In genomic region chr1:54377040-54377691, GRCh38 we compare ENCODE assay signal across 12 cellular contexts. TPM values are rescaled to one million over a fixed set of nuclear protein-coding genes. Genes with fewer than 3 reads are reported as not detected.
A peak's percentile ranks its signal among the peaks of the same experiment; 100 is the strongest.
DNase-seq lines count a peak whose midpoint lies in the region; ATAC-seq, FAIRE-seq and TF ChIP-seq lines count a peak whose summit lies in the region.
"Had no signal": no experiment of that assay in that cellular context is flagged by ENCODE, and none has a peak within 500 bp of the region (broad histone marks: within the 10 kb centered on the region; RNA-seq: fewer than 3 reads in every experiment).

No MANE protein-coding gene starts in this region.

- H4K20me1 ChIP-seq in DOHH2 (ENCODE audit: control insufficient read depth, insufficient read depth, low read depth, low read length) (no peaks in the 10 kb centered on the region), astrocyte (ENCODE audit: insufficient read depth, low read length) (peaks cover 90% of the 10 kb centered on the region)

- H3K9me3 ChIP-seq in DOHH2 (ENCODE audit: control insufficient read depth, insufficient read depth, low read length) (no peaks in the 10 kb centered on the region), astrocyte (ENCODE audit: insufficient read depth, low read depth, low read length) (no peaks in the 10 kb centered on the region), tibial artery (no peaks in the 10 kb centered on the region)
- H3K9me3 ChIP-seq in naive thymus-derived CD4-positive, alpha-beta T cell (ENCODE audit: control insufficient read depth in 2 of 3, low read length in 3 of 3), result no peaks in the 10 kb centered on the region

- H3K4me3 ChIP-seq in DOHH2 (ENCODE audit: low read length), result peak overlapping the region; percentile 72
- no peak overlapping the region for H3K4me3 ChIP-seq in astrocyte (ENCODE audit: insufficient read depth, low read depth, low read length)
- H3K4me3 ChIP-seq in naive thymus-derived CD4-positive, alpha-beta T cell (ENCODE audit: low read length), result no peak overlapping the region
- no peak overlapping the region for H3K4me3 ChIP-seq in tibial artery

- H3K27me3 Mint-ChIP-seq in astrocyte (ENCODE audit: low read depth, unreplicated experiment), result no peaks in the 10 kb centered on the region
- no peaks in the 10 kb centered on the region for H3K27me3 Mint-ChIP-seq in naive thymus-derived CD4-positive, alpha-beta T cell

- no peaks in the 10 kb centered on the region for H3K9me3 Mint-ChIP-seq in astrocyte (ENCODE audit: unreplicated experiment)
- H3K9me3 Mint-ChIP-seq in naive thymus-derived CD4-positive, alpha-beta T cell, result no peaks in the 10 kb centered on the region

- H3K36me3 ChIP-seq in DOHH2 (ENCODE audit: control insufficient read depth, low read length) (no peaks in the 10 kb centered on the region; the same call in 1 of the 2 replicates), astrocyte (ENCODE audit: insufficient read depth, low read length) (no peaks in the 10 kb centered on the region), tibial artery (peaks cover 0 to 16% (median 10%) of the 10 kb centered on the region in 3 donors)
- H3K36me3 ChIP-seq in naive thymus-derived CD4-positive, alpha-beta T cell (ENCODE audit: control insufficient read depth in 2 of 3, insufficient read depth in 3 of 3, low read length in 3 of 3), result peaks cover 0 to 14% (median 5%) of the 10 kb centered on the region in 3 experiments

- H3F3A ChIP-seq in DOHH2 (ENCODE audit: control insufficient read depth, insufficient read depth), result 0 out of 2 replicates have a peak, but pooled peaks cover 5% of the 10 kb centered on the region

- H3K4me3 Mint-ChIP-seq in astrocyte (ENCODE audit: unreplicated experiment), result peak overlapping the region; percentile 54
- peak overlapping the region in 9 of 10 donors; percentile 41 to 84 (median 57) for H3K4me3 Mint-ChIP-seq in naive thymus-derived CD4-positive, alpha-beta T cell

- no peak for FAIRE-seq in astrocyte (lab: Jason Lieb, UNC)
- FAIRE-seq: G401.6 had no signal

- no peak for TF ChIP-seq CTCF in DOHH2 (IDR thresholded peaks at IDR 0.05; ENCODE audit: low read depth, low read length, poor library complexity, severe bottlenecking)
- TF ChIP-seq CTCF in astrocyte (IDR thresholded peaks at IDR 0.05; ENCODE audit: insufficient read depth, low read depth, low read length), result no peak
- TF ChIP-seq CTCF in tibial artery (IDR thresholded peaks at IDR 0.05), result no peak

- peaks cover 74% of the 10 kb centered on the region for H3K4me1 ChIP-seq in DOHH2 (ENCODE audit: control insufficient read depth, low read length)
- peaks cover 11% of the 10 kb centered on the region for H3K4me1 ChIP-seq in astrocyte (ENCODE audit: insufficient read depth, low read length)
- H3K4me1 ChIP-seq in naive thymus-derived CD4-positive, alpha-beta T cell (ENCODE audit: control insufficient read depth in 2 of 2, insufficient read depth in 2 of 2, low read length in 2 of 2), result peaks cover 15 to 46% of the 10 kb centered on the region in 2 donors
- peaks cover 5 to 74% (median 45%) of the 10 kb centered on the region in 4 donors for H3K4me1 ChIP-seq in tibial artery

- peak overlapping the region; percentile 90 for H3K27ac ChIP-seq in DOHH2 (ENCODE audit: low read depth, low read length)
- H3K27ac ChIP-seq in astrocyte (ENCODE audit: low read depth, low read length), result no peak overlapping the region
- H3K27ac ChIP-seq in naive thymus-derived CD4-positive, alpha-beta T cell (ENCODE audit: low read depth, low read length), result no peak overlapping the region
- H3K27ac ChIP-seq in tibial artery, result no peak overlapping the region

- peaks cover 61% of the 10 kb centered on the region for H3K4me1 Mint-ChIP-seq in astrocyte (ENCODE audit: low read depth, unreplicated experiment)
- peaks cover 63 to 93% (median 88%) of the 10 kb centered on the region in 7 donors for H3K4me1 Mint-ChIP-seq in naive thymus-derived CD4-positive, alpha-beta T cell

- H3K9me2 ChIP-seq in DOHH2 (replicated peaks; ENCODE audit: control insufficient read depth, low read length), result no peaks in the 10 kb centered on the region

- CTCF ChIA-PET in naive thymus-derived CD4-positive, alpha-beta T cell (lab: Charles Lee), result no interaction called here

- H3K27me3 ChIP-seq in DOHH2 (ENCODE audit: control insufficient read depth, low read length), result no peaks in the 10 kb centered on the region
- no peaks in the 10 kb centered on the region for H3K27me3 ChIP-seq in astrocyte (ENCODE audit: insufficient read depth, low read length)
- no peaks in the 10 kb centered on the region for H3K27me3 ChIP-seq in naive thymus-derived CD4-positive, alpha-beta T cell (ENCODE audit: control insufficient read depth in 2 of 2, insufficient read depth in 2 of 2, low read length in 2 of 2)
- no peaks in the 10 kb centered on the region for H3K27me3 ChIP-seq in tibial artery

- peak overlapping the region; percentile 79 for H3K27ac Mint-ChIP-seq in astrocyte (ENCODE audit: unreplicated experiment)
- H3K27ac Mint-ChIP-seq in naive thymus-derived CD4-positive, alpha-beta T cell, result peak overlapping the region; percentile 60 to 94 (median 78)

- H2AFZ ChIP-seq in astrocyte (ENCODE audit: low read depth, low read length), result no peak overlapping the region

- intact Hi-C loops in naive thymus-derived CD4-positive, alpha-beta T cell (cut with micrococcal nuclease), result loop anchor here in 1 of 2 donors (2.0 kb wide), 1 partner anchor 20 kb away; no protein-coding TSS in a partner anchor
- intact Hi-C loops in tibial artery (cut with DNase I; ENCODE audit: low total_unique reads), result no loop called here

- H3K9ac ChIP-seq in astrocyte (ENCODE audit: low read length), result no peak overlapping the region

- peaks cover 32% of the 10 kb centered on the region for H3K36me3 Mint-ChIP-seq in astrocyte (ENCODE audit: low read depth, unreplicated experiment)
- H3K36me3 Mint-ChIP-seq in naive thymus-derived CD4-positive, alpha-beta T cell, result peaks cover 0 to 8% (median 4%) of the 10 kb centered on the region in 5 donors

- ATAC-seq in HG03571 (IDR thresholded peaks at IDR 0.05; ENCODE audit: unreplicated experiment) (peak; percentile 4), HG03159 (IDR thresholded peaks at IDR 0.05; ENCODE audit: unreplicated experiment) (no peak)
- ATAC-seq in naive thymus-derived CD4-positive, alpha-beta T cell, result no peak

- DNase-seq in astrocyte (ENCODE audit: low read depth) (peak; percentile 57), tibial artery (no peak), NCI-H510A (lab: John Stamatoyannopoulos, UW) (no peak)
- no peak for DNase-seq in naive thymus-derived CD4-positive, alpha-beta T cell
- DNase-seq in activated CD8-positive, alpha-beta memory T cell treated with anti-CD3 and anti-CD28 coated beads for 24 hours, result no peak
- DNase-seq: HCEC 1CT, left cardiac atrium, T1000 had no signal

- H3K79me2 ChIP-seq in DOHH2 (ENCODE audit: control insufficient read depth, low read length) (peaks cover 44% of the 10 kb centered on the region), astrocyte (ENCODE audit: insufficient read depth, low read length) (peaks cover 61% of the 10 kb centered on the region)

- POLR2A ChIA-PET in naive thymus-derived CD4-positive, alpha-beta T cell (lab: Charles Lee), result no interaction called here

- H3K4me2 ChIP-seq in DOHH2 (ENCODE audit: low read length) (peak overlapping the region; percentile 74), astrocyte (ENCODE audit: low read length) (peak overlapping the region; percentile 11)

RNA-seq across cellular contexts. Expression of gene SSBP3, which starts 29.0 kb away (rescaled TPM):
- total RNA-seq in astrocyte, result 89.8 and 98.6 TPM in 2 replicates
- total RNA-seq in naive thymus-derived CD4-positive, alpha-beta T cell, result 100 to 1,000 TPM in 2 of 5 experiments, 10 to 100 TPM in 3; 69.4 to 124 (median 98.1) TPM
- polyA plus RNA-seq in naive thymus-derived CD4-positive, alpha-beta T cell, result 10 to 100 TPM; 19.4 to 21.3 TPM
